In the genomic region with DNA sequence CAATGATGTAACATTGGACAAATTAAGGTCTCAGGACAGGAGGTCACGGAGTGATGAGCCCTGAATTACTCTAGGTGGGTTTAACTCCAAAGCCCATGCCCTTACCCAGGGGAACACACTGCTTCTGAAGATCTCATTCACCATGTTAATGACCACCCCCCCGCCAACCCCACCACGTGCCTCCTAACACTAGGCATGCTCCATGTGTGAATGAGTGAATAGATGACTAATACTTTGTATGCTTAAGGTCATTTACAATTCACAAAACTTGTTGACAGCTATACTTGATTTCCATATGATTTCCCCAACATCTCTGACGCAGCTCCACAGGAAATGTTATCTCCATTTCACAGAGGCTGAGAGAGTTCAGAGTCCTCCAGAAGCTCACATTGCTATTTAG, we compare ENCODE assay signal across 8 cellular contexts.
DNase-seq lines count a peak whose midpoint lies in the region; ATAC-seq and TF ChIP-seq lines count a peak whose summit lies in the region.
"Not testable (repeated sequence)": the region's sequence is repeated elsewhere in the genome, so short reads cannot be mapped to it uniquely, and the experiment has no call there.

No MANE protein-coding gene starts in this region.

- TF ChIP-seq POLR2A in sigmoid colon (IDR thresholded peaks at IDR 0.05), result not testable (repeated sequence)

- not testable (repeated sequence) for H3K27me3 ChIP-seq in WERI-Rb-1 (ENCODE audit: insufficient read depth, low read depth, severe bottlenecking); dorsolateral prefrontal cortex; lower lobe of right lung (ENCODE audit: low read depth)
- H3K27me3 ChIP-seq in sigmoid colon, result peaks cover 0 to 11% (median 0%) of the 10 kb centered on the region in 3 donors

- H3K4me3 ChIP-seq in WERI-Rb-1 (ENCODE audit: low read depth, low read length); dorsolateral prefrontal cortex; lower lobe of right lung; sigmoid colon: not testable (repeated sequence)

- DNase-seq in A172 (ENCODE audit: low spot score), result peak; percentile 1
- peak; percentile 11 for DNase-seq in HT1080 (ENCODE audit: low read depth)
- peak; percentile 2 for DNase-seq in WERI-Rb-1
- DNase-seq in activated effector memory CD4-positive, alpha-beta T cell treated with anti-CD3 and anti-CD28 coated beads, Interleukin-2, amount 50 U/mL, for 16 hours, result peak; percentile 57
- DNase-seq in dorsolateral prefrontal cortex, result peak in 6 of 10 donors; percentile 6 to 38 (median 22)
- DNase-seq in Right ventricle myocardium superior, result peak; percentile 27
- DNase-seq in lower lobe of right lung, result peak; percentile 42
- DNase-seq in sigmoid colon, result peak; percentile 46

- H3K4me1 ChIP-seq in lower lobe of right lung, sigmoid colon: not testable (repeated sequence)

- WGBS in sigmoid colon, 2 donors, result 77 to 85% methylated on average over 3 of the region's 4 CpGs

- ATAC-seq in Right ventricle myocardium superior (ENCODE audit: poor library complexity); lower lobe of right lung: not testable (repeated sequence)

- intact Hi-C loops in dorsolateral prefrontal cortex (cut with DNase I); Right ventricle myocardium superior (cut with DNase I); lower lobe of right lung (cut with DNase I); sigmoid colon (cut with DNase I): not testable (repeated sequence)

- not testable (repeated sequence) for H3K36me3 ChIP-seq in WERI-Rb-1, lower lobe of right lung, sigmoid colon

- H3K9me3 ChIP-seq in WERI-Rb-1 (ENCODE audit: severe bottlenecking); lower lobe of right lung; sigmoid colon: not testable (repeated sequence)

- H3K27ac ChIP-seq in WERI-Rb-1, dorsolateral prefrontal cortex, lower lobe of right lung, sigmoid colon: not testable (repeated sequence)

- not testable (repeated sequence) for TF ChIP-seq EP300 in sigmoid colon (IDR thresholded peaks at IDR 0.05)

- not testable (repeated sequence) for TF ChIP-seq CTCF in WERI-Rb-1 (IDR thresholded peaks at IDR 0.05; ENCODE audit: low read depth, low read length); dorsolateral prefrontal cortex (IDR thresholded peaks at IDR 0.05 in 54 of 56, conservative IDR thresholded peaks at IDR 0.05 in 2 of 56; ENCODE audit: low read depth in 1 of 56, partially characterized antibody in 56 of 56); lower lobe of right lung (IDR thresholded peaks at IDR 0.05); sigmoid colon (IDR thresholded peaks at IDR 0.05)

Comparison
In these comparisons a context has a peak if more than half of its experiments do, and no peak if none do; other contexts are left out.
1. DNase-seq: peak in every context shown above with its lines; median percentile 57 in activated effector memory CD4-positive, alpha-beta T cell treated with anti-CD3 and anti-CD28 coated beads, Interleukin-2, amount 50 U/mL, for 16 hours; 46 in sigmoid colon; 42 in lower lobe of right lung; 27 in Right ventricle myocardium superior; 22 in dorsolateral prefrontal cortex; 11 in HT1080; 2 in WERI-Rb-1; 1 in A172.